In the genomic region with DNA sequence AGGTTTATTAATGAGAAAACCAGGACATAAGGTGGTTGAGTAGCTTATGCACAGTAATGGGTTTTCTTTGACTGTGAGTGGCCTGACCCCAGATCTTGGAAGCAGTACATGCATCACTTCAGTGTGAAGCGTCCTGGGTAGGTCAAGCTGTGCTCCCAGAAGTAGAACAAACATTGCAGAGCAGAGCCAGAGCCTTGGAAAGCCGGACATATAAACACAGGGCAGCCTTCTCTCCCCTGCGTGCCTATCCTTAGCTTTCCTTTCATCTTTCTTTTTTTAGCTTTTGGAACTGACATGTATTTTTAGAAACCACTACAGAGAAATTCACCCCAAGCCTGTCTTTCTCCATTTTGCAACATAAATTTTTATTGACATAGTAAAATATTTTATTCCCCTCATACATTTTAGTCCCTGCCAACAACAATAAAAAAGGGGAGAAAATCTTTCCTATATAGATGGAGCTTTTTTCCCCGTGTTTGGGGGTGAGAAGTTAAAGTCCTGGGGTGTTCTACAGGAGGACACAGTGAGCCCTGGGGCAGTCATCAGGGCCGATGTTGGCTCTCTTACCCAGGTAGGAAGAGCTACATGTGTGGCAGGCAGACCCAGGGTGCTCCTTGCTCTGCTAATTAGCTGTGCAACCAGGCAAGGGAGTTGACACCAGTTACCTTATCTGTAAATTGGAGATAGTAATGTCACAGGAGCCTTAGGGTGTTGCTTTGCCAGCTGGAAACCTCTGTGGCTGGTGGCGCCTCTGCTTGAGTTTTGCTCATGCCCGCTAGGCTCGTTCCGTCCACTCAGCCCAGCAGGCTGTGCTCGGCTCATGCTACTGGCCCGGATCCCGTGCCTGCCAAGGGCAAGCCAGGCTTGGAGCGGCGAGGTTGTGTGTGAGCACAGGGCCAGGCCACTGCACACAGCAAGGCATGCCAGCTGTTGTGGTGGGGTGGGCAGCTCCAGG, we compare ENCODE assay signal across 15 cellular contexts.
DNase-seq lines count a peak whose midpoint lies in the region; ATAC-seq, FAIRE-seq and TF ChIP-seq lines count a peak whose summit lies in the region.
"Had no signal": no experiment of that assay in that cellular context is flagged by ENCODE, and none has a peak within 500 bp of the region (broad histone marks: within the 10 kb centered on the region; RNA-seq: fewer than 3 reads in every experiment).

No MANE protein-coding gene starts in this region.

- intact Hi-C loops in breast epithelium (cut with DNase I; ENCODE audit: low total_unique reads) = no loop called here

- no peaks in the 10 kb centered on the region for H3K27me3 Mint-ChIP-seq in type B pancreatic cell
- H3K27me3 Mint-ChIP-seq: activated naive CD4-positive, alpha-beta T cell treated with anti-CD3 and anti-CD28 coated beads, Interleukin-2, amount 50 U/mL, for 24 hours; naive B cell; stimulated activated naive CD8-positive, alpha-beta T cell treated with anti-CD3 and anti-CD28 coated beads, Interleukin-15, Interleukin-2, amounts not matched to agents 100 ng/mL and 50 ng/mL, for 24 hours had no signal

- H3K4me3 ChIP-seq in SK-N-SH (ENCODE audit: low read depth in 2 of 2, low read length in 1 of 2) = no peak overlapping the region
- H3K4me3 ChIP-seq in gastroesophageal sphincter = no peak overlapping the region
- no peak overlapping the region for H3K4me3 ChIP-seq in breast epithelium
- H3K4me3 ChIP-seq: coronary artery had no signal

- H3K9me3 Mint-ChIP-seq in type B pancreatic cell = no peaks in the 10 kb centered on the region
- H3K9me3 Mint-ChIP-seq: stimulated activated naive CD8-positive, alpha-beta T cell treated with anti-CD3 and anti-CD28 coated beads, Interleukin-15, Interleukin-2, amounts not matched to agents 100 ng/mL and 50 ng/mL, for 24 hours had no signal

- H3K27ac ChIP-seq in SK-N-SH (ENCODE audit: low read depth in 2 of 2, low read length in 1 of 2) (peak overlapping the region in 1 of 2 experiments; percentile 25; a peak in 2 of 4 replicates), gastroesophageal sphincter (peak overlapping the region in 2 of 4 donors; percentile 23 to 62), breast epithelium (no peak overlapping the region)
- H3K27ac ChIP-seq: 22Rv1 had no signal

- H4K20me1 ChIP-seq in SK-N-SH (ENCODE audit: insufficient read depth) = no peaks in the 10 kb centered on the region

- CTCF ChIA-PET in SK-N-SH (lab: Yijun Ruan, JAX) = interaction anchor here (0.7 to 1.6 kb wide), 5 partner anchors 14 to 94 kb away, joined by 3 to 7 read pairs (median 3); no protein-coding TSS in a partner anchor

- no peak for TF ChIP-seq POLR2A in gastroesophageal sphincter (IDR thresholded peaks at IDR 0.05)
- TF ChIP-seq POLR2A in GM12891 (IDR thresholded peaks at IDR 0.05; ENCODE audit: low read depth, low read length) = no peak
- TF ChIP-seq POLR2A in breast epithelium (IDR thresholded peaks at IDR 0.05) = no peak

- H3K27ac Mint-ChIP-seq in type B pancreatic cell = no peak overlapping the region
- H3K27ac Mint-ChIP-seq: activated naive CD4-positive, alpha-beta T cell treated with anti-CD3 and anti-CD28 coated beads, Interleukin-2, amount 50 U/mL, for 24 hours; stimulated activated naive CD8-positive, alpha-beta T cell treated with anti-CD3 and anti-CD28 coated beads, Interleukin-15, Interleukin-2, amounts not matched to agents 100 ng/mL and 50 ng/mL, for 24 hours had no signal

- TF ChIP-seq CTCF in SK-N-SH (IDR thresholded peaks at IDR 0.05) = no peak
- no peak for TF ChIP-seq CTCF in gastroesophageal sphincter (IDR thresholded peaks at IDR 0.05)
- no peak for TF ChIP-seq CTCF in type B pancreatic cell (conservative IDR thresholded peaks at IDR 0.05)
- no peak for TF ChIP-seq CTCF in breast epithelium (IDR thresholded peaks at IDR 0.05)

- POLR2A ChIA-PET in SK-N-SH (lab: Yijun Ruan, JAX) = no interaction called here

- H3K27me3 ChIP-seq in SK-N-SH (ENCODE audit: insufficient read depth) (no peaks in the 10 kb centered on the region), gastroesophageal sphincter (no peaks in the 10 kb centered on the region), breast epithelium (no peaks in the 10 kb centered on the region)

- peak overlapping the region; percentile 21 for H3K4me3 Mint-ChIP-seq in type B pancreatic cell
- H3K4me3 Mint-ChIP-seq: activated naive CD4-positive, alpha-beta T cell treated with anti-CD3 and anti-CD28 coated beads, Interleukin-2, amount 50 U/mL, for 24 hours; stimulated activated naive CD8-positive, alpha-beta T cell treated with anti-CD3 and anti-CD28 coated beads, Interleukin-15, Interleukin-2, amounts not matched to agents 100 ng/mL and 50 ng/mL, for 24 hours had no signal

- H3K9me2 ChIP-seq in SK-N-SH = no peaks in the 10 kb centered on the region

- no peaks in the 10 kb centered on the region for H3F3A ChIP-seq in SK-N-SH (replicated peaks; ENCODE audit: insufficient read depth)

- H3K4me1 ChIP-seq in SK-N-SH (ENCODE audit: control insufficient read depth in 1 of 2, insufficient read depth in 2 of 2, low read depth in 1 of 2, low read length in 1 of 2) = peaks cover 0 to 24% of the 10 kb centered on the region in 2 experiments; a peak in 2 of 4 replicates
- H3K4me1 ChIP-seq in gastroesophageal sphincter = peaks cover 2 to 39% (median 12%) of the 10 kb centered on the region in 3 donors
- no peaks in the 10 kb centered on the region for H3K4me1 ChIP-seq in breast epithelium

- H3K79me2 ChIP-seq in SK-N-SH (ENCODE audit: insufficient read depth) = no peaks in the 10 kb centered on the region

- DNase-seq in SK-N-SH (no peak), myocyte (ENCODE audit: low read depth) (peak; percentile 72), type B pancreatic cell (ENCODE audit: extremely low spot score, unreplicated experiment) (no peak), GM12891 (ENCODE audit: insufficient read length, low spot score) (no peak), breast epithelium (ENCODE audit: low spot score in 2 of 2) (no peak)
- DNase-seq: GDM1, naive B cell, NCI-H2171 treated with DMSO at 0.1 percent for 48 hours had no signal

- no peak overlapping the region for H3K9ac ChIP-seq in SK-N-SH

- H2AFZ ChIP-seq in SK-N-SH (ENCODE audit: low read depth) = no peak overlapping the region

- TF ChIP-seq EP300 in SK-N-SH (IDR thresholded peaks at IDR 0.05; ENCODE audit: borderline replicate concordance in 1 of 2, low read depth in 1 of 2, low read length in 1 of 2) (no peak), gastroesophageal sphincter (IDR thresholded peaks at IDR 0.05) (no peak)

- FAIRE-seq in GM12891 (lab: Jason Lieb, UNC) = no peak

- H3K4me2 ChIP-seq in SK-N-SH = no peak overlapping the region

- peaks cover 20% of the 10 kb centered on the region for H3K4me1 Mint-ChIP-seq in type B pancreatic cell (ENCODE audit: unreplicated experiment)

- no peak for TF ChIP-seq RAD21 in SK-N-SH (IDR thresholded peaks at IDR 0.05; ENCODE audit: low read length)

- ATAC-seq in SK-N-SH treated with all-trans-retinoic acid at 6 μM for 48 hours = no peak
- ATAC-seq in gastroesophageal sphincter = peak; percentile 57
- no peak for ATAC-seq in HG02763 (IDR thresholded peaks at IDR 0.05; ENCODE audit: unreplicated experiment)

- H3K36me3 Mint-ChIP-seq in type B pancreatic cell = no peaks in the 10 kb centered on the region

- H3K9me3 ChIP-seq in SK-N-SH (no peaks in the 10 kb centered on the region), gastroesophageal sphincter (no peaks in the 10 kb centered on the region), breast epithelium (no peaks in the 10 kb centered on the region)

- no peaks in the 10 kb centered on the region for H3K36me3 ChIP-seq in SK-N-SH (replicated peaks in 1 of 2; ENCODE audit: control insufficient read depth in 1 of 2, insufficient read depth in 2 of 2, low read length in 1 of 2)
- peaks cover 0 to 14% of the 10 kb centered on the region in 2 donors for H3K36me3 ChIP-seq in gastroesophageal sphincter
- H3K36me3 ChIP-seq in breast epithelium = no peaks in the 10 kb centered on the region

- 74% methylated on average over 9 of the region's 14 CpGs for WGBS in SK-N-SH (ENCODE audit: low lambda C conversion rate)
- 30 to 34% methylated on average over 2 to 5 of the region's 14 CpGs for WGBS in gastroesophageal sphincter (ENCODE audit: low coverage in 1 of 2), 2 donors

TF ChIP-seq in SK-N-SH, 30 proteins besides CTCF, POLR2A, EP300 and RAD21:
- TF ChIP-seq FOXJ3 (CRISPR knock-in tag; IDR thresholded peaks at IDR 0.05) = peak; percentile 57; the same call in 1 of the 2 replicates
- TF ChIP-seq ELF1 (IDR thresholded peaks at IDR 0.05) = no peak
- TF ChIP-seq GATA2 (CRISPR knock-in tag; IDR thresholded peaks at IDR 0.05) = peak; percentile 59

TF ChIP-seq in SK-N-SH treated with all-trans-retinoic acid at 6 μM for 48 hours, 23 proteins besides CTCF, POLR2A, EP300 and RAD21 (continues in another document):
- TF ChIP-seq, protein P1, sequence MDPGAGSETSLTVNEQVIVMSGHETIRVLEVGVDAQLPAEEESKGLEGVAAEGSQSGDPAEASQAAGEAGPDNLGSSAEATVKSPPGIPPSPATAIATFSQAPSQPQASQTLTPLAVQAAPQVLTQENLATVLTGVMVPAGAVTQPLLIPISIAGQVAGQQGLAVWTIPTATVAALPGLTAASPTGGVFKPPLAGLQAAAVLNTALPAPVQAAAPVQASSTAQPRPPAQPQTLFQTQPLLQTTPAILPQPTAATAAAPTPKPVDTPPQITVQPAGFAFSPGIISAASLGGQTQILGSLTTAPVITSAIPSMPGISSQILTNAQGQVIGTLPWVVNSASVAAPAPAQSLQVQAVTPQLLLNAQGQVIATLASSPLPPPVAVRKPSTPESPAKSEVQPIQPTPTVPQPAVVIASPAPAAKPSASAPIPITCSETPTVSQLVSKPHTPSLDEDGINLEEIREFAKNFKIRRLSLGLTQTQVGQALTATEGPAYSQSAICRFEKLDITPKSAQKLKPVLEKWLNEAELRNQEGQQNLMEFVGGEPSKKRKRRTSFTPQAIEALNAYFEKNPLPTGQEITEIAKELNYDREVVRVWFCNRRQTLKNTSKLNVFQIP (CRISPR knock-in tag; IDR thresholded peaks at IDR 0.05; ENCODE audit: borderline replicate concordance, low read depth) = no peak
- TF ChIP-seq GLIS3 (CRISPR knock-in tag; IDR thresholded peaks at IDR 0.05) = no peak
- TF ChIP-seq ZFP30 (CRISPR knock-in tag; IDR thresholded peaks at IDR 0.05) = no peak

TF ChIP-seq in GM12891, 5 proteins besides CTCF, POLR2A, EP300 and RAD21:
- TF ChIP-seq TAF1 (IDR thresholded peaks at IDR 0.05; ENCODE audit: low read depth, low read length) = no peak
